ENCODE assay signal across 1 cellular context in the genomic region with DNA sequence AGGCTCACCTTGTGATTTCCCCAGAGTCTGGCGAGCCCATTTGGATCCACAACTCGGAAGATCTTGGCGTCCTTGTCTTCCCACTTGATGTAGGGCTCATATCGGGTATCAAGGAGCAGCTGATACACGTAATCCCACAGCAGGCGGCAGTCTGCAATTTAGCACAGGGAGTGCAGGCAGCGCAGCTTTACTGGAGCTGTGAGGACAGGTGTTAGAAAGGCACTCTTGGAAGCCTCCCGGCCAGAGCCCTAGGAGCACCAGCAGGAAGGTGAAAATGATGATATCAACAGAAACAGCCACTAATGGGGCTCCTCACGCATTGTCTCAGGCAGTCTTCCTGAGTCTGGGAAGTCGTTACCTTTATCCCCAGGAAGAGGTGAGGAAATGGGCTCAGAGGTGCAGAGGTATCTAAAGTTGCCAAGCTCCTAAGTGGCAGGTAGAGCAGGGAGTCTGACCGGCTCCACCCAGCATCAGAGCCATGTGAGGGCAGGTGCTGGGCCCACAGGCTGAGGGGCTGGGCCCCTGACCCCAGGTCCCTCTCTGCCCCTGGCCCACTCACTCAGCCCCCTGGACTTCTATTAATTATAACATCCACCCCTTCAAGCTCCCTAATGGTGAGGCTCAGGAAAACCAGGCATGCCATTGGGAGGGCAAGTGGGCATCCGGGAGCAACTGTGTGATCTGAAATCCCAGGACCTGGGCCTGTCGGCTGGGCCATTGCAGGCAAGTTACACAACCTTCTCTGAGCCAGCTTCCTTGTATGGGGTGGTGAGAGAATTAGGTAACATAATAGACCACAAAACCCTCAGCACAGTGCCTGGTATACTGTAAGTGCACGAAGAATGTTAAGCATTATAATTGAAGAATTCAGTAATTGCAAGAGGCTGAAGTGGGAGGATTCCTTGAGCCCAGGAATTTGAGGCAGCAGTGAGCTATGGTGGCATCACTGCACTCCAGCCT.
A peak's percentile ranks its signal among the peaks of the same experiment; 100 is the strongest.
TF ChIP-seq lines count a peak whose summit lies in the region.

No MANE protein-coding gene starts in this region.

TF ChIP-seq in K562, 482 proteins besides CTCF, POLR2A, EP300 and RAD21:
- TF ChIP-seq CREM (IDR thresholded peaks at IDR 0.05; ENCODE audit: low read depth) (no peak), BRD9 (IDR thresholded peaks at IDR 0.05; ENCODE audit: low read depth, partially characterized antibody) (no peak), CEBPG (CRISPR knock-in tag; IDR thresholded peaks at IDR 0.05) (no peak), CEBPG (tag; conservative IDR thresholded peaks at IDR 0.05 in 1 of 2, IDR thresholded peaks at IDR 0.05 in 1 of 2) (0 out of 4 replicates have a peak, but pooled peaks of 1 of the 2 experiments have one; percentile 27), KLF13 (tag; IDR thresholded peaks at IDR 0.05; ENCODE audit: borderline replicate concordance, low read depth) (no peak), TEAD4 (IDR thresholded peaks at IDR 0.05; ENCODE audit: low read length) (no peak), TEAD4 (CRISPR knock-in tag; IDR thresholded peaks at IDR 0.05; ENCODE audit: borderline replicate concordance) (no peak), BHLHE40 (IDR thresholded peaks at IDR 0.05; ENCODE audit: low read length) (no peak), ZNF140 (CRISPR knock-in tag; IDR thresholded peaks at IDR 0.05) (no peak), ADNP (tag; IDR thresholded peaks at IDR 0.05) (no peak)
- TF ChIP-seq, protein P1, sequence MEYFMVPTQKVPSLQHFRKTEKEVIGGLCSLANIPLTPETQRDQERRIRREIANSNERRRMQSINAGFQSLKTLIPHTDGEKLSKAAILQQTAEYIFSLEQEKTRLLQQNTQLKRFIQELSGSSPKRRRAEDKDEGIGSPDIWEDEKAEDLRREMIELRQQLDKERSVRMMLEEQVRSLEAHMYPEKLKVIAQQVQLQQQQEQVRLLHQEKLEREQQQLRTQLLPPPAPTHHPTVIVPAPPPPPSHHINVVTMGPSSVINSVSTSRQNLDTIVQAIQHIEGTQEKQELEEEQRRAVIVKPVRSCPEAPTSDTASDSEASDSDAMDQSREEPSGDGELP (CRISPR knock-in tag; IDR thresholded peaks at IDR 0.05; ENCODE audit: borderline replicate concordance), result 0 out of 2 replicates have a peak, but pooled peaks have one; percentile 19
- TF ChIP-seq, protein P2, sequence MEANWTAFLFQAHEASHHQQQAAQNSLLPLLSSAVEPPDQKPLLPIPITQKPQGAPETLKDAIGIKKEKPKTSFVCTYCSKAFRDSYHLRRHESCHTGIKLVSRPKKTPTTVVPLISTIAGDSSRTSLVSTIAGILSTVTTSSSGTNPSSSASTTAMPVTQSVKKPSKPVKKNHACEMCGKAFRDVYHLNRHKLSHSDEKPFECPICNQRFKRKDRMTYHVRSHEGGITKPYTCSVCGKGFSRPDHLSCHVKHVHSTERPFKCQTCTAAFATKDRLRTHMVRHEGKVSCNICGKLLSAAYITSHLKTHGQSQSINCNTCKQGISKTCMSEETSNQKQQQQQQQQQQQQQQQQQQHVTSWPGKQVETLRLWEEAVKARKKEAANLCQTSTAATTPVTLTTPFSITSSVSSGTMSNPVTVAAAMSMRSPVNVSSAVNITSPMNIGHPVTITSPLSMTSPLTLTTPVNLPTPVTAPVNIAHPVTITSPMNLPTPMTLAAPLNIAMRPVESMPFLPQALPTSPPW (CRISPR knock-in tag; IDR thresholded peaks at IDR 0.05), result no peak
